In the genomic region with DNA sequence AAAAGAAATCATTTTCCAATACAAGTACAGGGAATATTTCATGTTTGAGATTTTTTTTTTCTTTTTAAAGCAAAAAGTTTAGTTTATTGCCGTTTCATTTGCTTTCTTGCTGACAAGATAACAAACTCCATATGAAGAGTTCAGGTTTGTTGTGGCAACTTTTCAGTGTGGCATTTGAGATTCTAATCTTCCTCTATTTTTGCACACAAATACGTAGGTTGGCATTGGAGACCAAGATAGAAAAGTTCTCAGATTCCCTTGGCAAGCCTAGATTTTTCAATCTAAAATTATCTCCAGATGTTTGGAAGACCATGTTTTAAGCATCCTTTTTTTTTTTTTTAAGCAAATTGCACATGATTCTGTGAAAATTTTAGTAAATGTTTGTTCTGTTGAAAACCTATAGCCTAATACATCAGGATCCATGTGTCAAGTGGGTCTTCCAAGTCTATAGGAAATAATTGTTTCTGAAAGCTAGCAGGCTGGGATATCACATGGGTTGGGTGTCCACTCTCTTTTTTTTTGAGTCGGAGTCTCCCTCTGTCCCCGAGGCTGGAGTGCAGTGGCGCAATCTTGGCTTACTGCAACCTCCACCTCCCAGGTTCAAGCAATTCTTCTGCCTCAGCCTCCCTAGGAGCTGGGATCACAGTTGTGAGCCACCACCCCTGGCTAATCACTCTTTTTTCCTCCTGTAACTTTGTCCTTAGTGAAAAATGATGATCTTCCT, we compare ENCODE assay signal across 16 cellular contexts. TPM values are rescaled to one million over a fixed set of nuclear protein-coding genes. Genes with fewer than 3 reads are reported as not detected.
DNase-seq lines count a peak whose midpoint lies in the region; ATAC-seq and TF ChIP-seq lines count a peak whose summit lies in the region.
"Had no signal": no experiment of that assay in that cellular context is flagged by ENCODE, and none has a peak within 500 bp of the region (broad histone marks: within the 10 kb centered on the region; RNA-seq: fewer than 3 reads in every experiment).

No MANE protein-coding gene starts in this region.

- peaks cover 5% of the 10 kb centered on the region for H3K36me3 ChIP-seq in left ventricle myocardium inferior
- no peaks in the 10 kb centered on the region for H3K36me3 ChIP-seq in liver (ENCODE audit: control insufficient read depth in 4 of 4, insufficient read depth in 3 of 4, low read depth in 1 of 4, low read length in 3 of 4)
- no peaks in the 10 kb centered on the region for H3K36me3 ChIP-seq in vagina
- H3K36me3 ChIP-seq: sigmoid colon had no signal

- peak overlapping the region; percentile 0 for H3K4me3 Mint-ChIP-seq in activated naive CD8-positive, alpha-beta T cell treated with anti-CD3 and anti-CD28 coated beads, Interleukin-2, amount 50 U/mL, for 24 hours

- H3K27me3 Mint-ChIP-seq in activated naive CD8-positive, alpha-beta T cell treated with anti-CD3 and anti-CD28 coated beads, Interleukin-2, amount 50 U/mL, for 24 hours: no peaks in the 10 kb centered on the region

- no peak overlapping the region for H3K4me3 ChIP-seq in left ventricle myocardium inferior
- no peak overlapping the region for H3K4me3 ChIP-seq in right cardiac atrium (ENCODE audit: low read length)
- H3K4me3 ChIP-seq in liver (ENCODE audit: low read depth in 1 of 3, low read length in 3 of 3): no peak overlapping the region
- H3K4me3 ChIP-seq in vagina: no peak overlapping the region
- H3K4me3 ChIP-seq: heart right ventricle, sigmoid colon had no signal

- no peak for DNase-seq in left ventricle myocardium inferior
- DNase-seq in right cardiac atrium: no peak
- no peak for DNase-seq in activated naive CD8-positive, alpha-beta T cell treated with anti-CD3 and anti-CD28 coated beads, Interleukin-2, amount 50 U/mL, for 24 hours
- no peak for DNase-seq in vagina (ENCODE audit: extremely low spot score in 2 of 2)
- DNase-seq in OCI-M2 (lab: John Stamatoyannopoulos, UW; ENCODE audit: unreplicated experiment): no peak
- DNase-seq: H7; heart right ventricle; KG1; left colon; NCI-H1436; OCI-M1; sigmoid colon; stimulated activated naive CD4-positive, alpha-beta T cell treated with Interleukin-2 at 50 U/mL for 16 hours had no signal

- peak overlapping the region; percentile 6 for H3K27ac Mint-ChIP-seq in activated naive CD8-positive, alpha-beta T cell treated with anti-CD3 and anti-CD28 coated beads, Interleukin-2, amount 50 U/mL, for 24 hours

- TF ChIP-seq POLR2A in vagina (IDR thresholded peaks at IDR 0.05): no peak

- TF ChIP-seq RAD21 in liver (IDR thresholded peaks at IDR 0.05): no peak

- H3K36me3 Mint-ChIP-seq in activated naive CD8-positive, alpha-beta T cell treated with anti-CD3 and anti-CD28 coated beads, Interleukin-2, amount 50 U/mL, for 24 hours (ENCODE audit: low read depth): peaks cover 5% of the 10 kb centered on the region

- H3K27me3 ChIP-seq in left ventricle myocardium inferior (ENCODE audit: low read depth): no peaks in the 10 kb centered on the region
- H3K27me3 ChIP-seq in right cardiac atrium (ENCODE audit: control insufficient read depth, insufficient read depth): no peaks in the 10 kb centered on the region
- H3K27me3 ChIP-seq in liver (ENCODE audit: control insufficient read depth in 4 of 4, insufficient read depth in 4 of 4, low read length in 3 of 4): no peaks in the 10 kb centered on the region
- H3K27me3 ChIP-seq in vagina: no peaks in the 10 kb centered on the region
- H3K27me3 ChIP-seq: sigmoid colon had no signal

- no peaks in the 10 kb centered on the region for H3K9me3 Mint-ChIP-seq in activated naive CD8-positive, alpha-beta T cell treated with anti-CD3 and anti-CD28 coated beads, Interleukin-2, amount 50 U/mL, for 24 hours

- H3K9ac ChIP-seq in liver (ENCODE audit: low read depth in 1 of 2, low read length in 2 of 2): no peak overlapping the region

- 51% methylated on average over 5 of the region's 5 CpGs for WGBS in right cardiac atrium
- 39% methylated on average over 5 of the region's 5 CpGs for WGBS in liver

- H3K27ac ChIP-seq in left ventricle myocardium inferior (replicated peaks): peak overlapping the region; percentile 19
- no peak overlapping the region for H3K27ac ChIP-seq in right cardiac atrium (ENCODE audit: low read length)
- peak overlapping the region; percentile 11 to 41 for H3K27ac ChIP-seq in liver (ENCODE audit: low read depth in 1 of 2, low read length in 2 of 2)
- H3K27ac ChIP-seq in vagina: peak overlapping the region; percentile 30
- H3K27ac ChIP-seq: sigmoid colon had no signal

- no peak for TF ChIP-seq CTCF in left ventricle myocardium inferior (IDR thresholded peaks at IDR 0.05; ENCODE audit: borderline replicate concordance)
- no peak for TF ChIP-seq CTCF in liver (IDR thresholded peaks at IDR 0.05; ENCODE audit: low read depth, low read length, missing input control)
- no peak for TF ChIP-seq CTCF in vagina (IDR thresholded peaks at IDR 0.05)

- peaks cover 45% of the 10 kb centered on the region for H3K4me1 Mint-ChIP-seq in activated naive CD8-positive, alpha-beta T cell treated with anti-CD3 and anti-CD28 coated beads, Interleukin-2, amount 50 U/mL, for 24 hours

- no peak for ATAC-seq in right cardiac atrium
- no peak for ATAC-seq in activated naive CD8-positive, alpha-beta T cell treated with anti-CD3 and anti-CD28 coated beads, Interleukin-2, amount 50 U/mL, for 24 hours
- ATAC-seq in HG03280 (IDR thresholded peaks at IDR 0.05; ENCODE audit: unreplicated experiment): no peak
- no peak for ATAC-seq in GM21529 (IDR thresholded peaks at IDR 0.05; ENCODE audit: unreplicated experiment)
- ATAC-seq: heart right ventricle, left colon had no signal

- intact Hi-C loops in left ventricle myocardium inferior (cut with micrococcal nuclease) (loop anchor here (10.0 kb wide), 1 partner anchor 78 kb away; no protein-coding TSS in a partner anchor), right cardiac atrium (cut with DNase I) (no loop called here), vagina (cut with DNase I) (no loop called here)

- H3K9me3 ChIP-seq in left ventricle myocardium inferior (replicated peaks): no peaks in the 10 kb centered on the region
- H3K9me3 ChIP-seq in right cardiac atrium (ENCODE audit: control insufficient read depth, low read length): no peaks in the 10 kb centered on the region
- H3K9me3 ChIP-seq in liver (ENCODE audit: control insufficient read depth in 4 of 4, low read length in 3 of 4): no peaks in the 10 kb centered on the region
- H3K9me3 ChIP-seq in vagina: no peaks in the 10 kb centered on the region
- H3K9me3 ChIP-seq: heart right ventricle, sigmoid colon had no signal

- H3K4me1 ChIP-seq in left ventricle myocardium inferior: peaks cover 70% of the 10 kb centered on the region
- peaks cover 12% of the 10 kb centered on the region for H3K4me1 ChIP-seq in right cardiac atrium (ENCODE audit: control insufficient read depth, insufficient read depth, low read length)
- peaks cover 6 to 26% (median 22%) of the 10 kb centered on the region in 4 donors for H3K4me1 ChIP-seq in liver (ENCODE audit: control insufficient read depth in 4 of 4, insufficient read depth in 4 of 4, low read length in 3 of 4)
- peaks cover 57% of the 10 kb centered on the region for H3K4me1 ChIP-seq in vagina

TF ChIP-seq in liver, 16 proteins besides CTCF, POLR2A, EP300 and RAD21 (continues in another document):
- TF ChIP-seq TAF1 (conservative IDR thresholded peaks at IDR 0.05): no peak
- no peak for TF ChIP-seq FOXA1 (IDR thresholded peaks at IDR 0.05)
- TF ChIP-seq RXRA (IDR thresholded peaks at IDR 0.05): peak in 1 of 2 donors; percentile 7
- TF ChIP-seq MAX (IDR thresholded peaks at IDR 0.05): no peak
- TF ChIP-seq FOXA2 (IDR thresholded peaks at IDR 0.05): no peak
- no peak for TF ChIP-seq JUND (IDR thresholded peaks at IDR 0.05)
- TF ChIP-seq HNF4G (IDR thresholded peaks at IDR 0.05): peak; percentile 12
- no peak for TF ChIP-seq ATF3 (IDR thresholded peaks at IDR 0.05)
- TF ChIP-seq GABPA (IDR thresholded peaks at IDR 0.05 in 1 of 2, conservative IDR thresholded peaks at IDR 0.05 in 1 of 2): no peak
- no peak for TF ChIP-seq ZBTB33 (IDR thresholded peaks at IDR 0.05)
- peak; percentile 59 to 60 for TF ChIP-seq HNF4A (conservative IDR thresholded peaks at IDR 0.05)
- no peak for TF ChIP-seq EGR1 (IDR thresholded peaks at IDR 0.05; ENCODE audit: low read depth in 2 of 2)
- no peak for TF ChIP-seq SP1 (IDR thresholded peaks at IDR 0.05)
- no peak for TF ChIP-seq NR2F2 (IDR thresholded peaks at IDR 0.05)

RNA-seq across cellular contexts. Expression of gene GARRE1, which starts 2.6 kb away (rescaled TPM):
- 20.9 TPM for total RNA-seq in left ventricle myocardium inferior
- 10 to 100 TPM; 21.1 to 22.7 (median 22.2) TPM for total RNA-seq in right cardiac atrium
- 10.6 TPM for polyA plus RNA-seq in right cardiac atrium
- 10 to 100 TPM; 11.6 to 13.7 TPM for total RNA-seq in liver
- polyA plus RNA-seq in liver: 1 to 10 TPM; 4.0 to 6.4 TPM
- 28.5 TPM for total RNA-seq in vagina
